15 cellular contexts compared by ENCODE assay signal in the genomic region with DNA sequence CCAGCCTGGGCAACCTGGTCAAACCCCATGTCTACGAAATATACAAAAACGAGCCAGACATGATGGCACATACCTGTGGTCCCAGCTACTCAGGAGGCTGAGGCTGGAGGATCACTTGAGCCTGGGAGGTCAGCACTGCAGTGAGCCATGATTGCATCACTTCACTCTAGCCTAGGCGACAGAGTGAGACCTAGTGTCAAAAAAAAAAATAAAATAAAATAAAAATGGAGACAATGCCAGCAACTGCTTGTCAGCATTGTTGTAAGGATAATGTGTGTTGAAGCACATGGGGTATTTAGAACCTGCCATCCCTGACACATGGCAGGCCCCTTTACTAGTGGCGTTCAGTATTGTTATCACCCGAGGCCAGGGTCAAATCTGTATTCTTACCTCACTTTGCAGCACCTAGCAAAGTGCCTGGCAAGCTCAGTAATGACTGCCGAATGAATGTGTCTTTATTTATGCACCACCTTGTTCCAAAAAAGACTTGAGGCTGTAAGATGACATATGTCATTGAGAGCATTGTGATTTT. TPM values are rescaled to one million over a fixed set of nuclear protein-coding genes. Genes with fewer than 3 reads are reported as not detected.
DNase-seq lines count a peak whose midpoint lies in the region; ATAC-seq, FAIRE-seq and TF ChIP-seq lines count a peak whose summit lies in the region.
"Had no signal": no experiment of that assay in that cellular context is flagged by ENCODE, and none has a peak within 500 bp of the region (broad histone marks: within the 10 kb centered on the region; RNA-seq: fewer than 3 reads in every experiment).

No MANE protein-coding gene starts in this region.

- H4K5ac ChIP-seq in H1 (ENCODE audit: insufficient read length, low read depth, low read length): no peak overlapping the region

- no peaks in the 10 kb centered on the region for H3K79me2 ChIP-seq in H1 (ENCODE audit: control insufficient read depth in 1 of 2, insufficient read depth in 2 of 2, low read length in 2 of 2)

- FAIRE-seq in H1 (lab: Jason Lieb, UNC): no peak
- FAIRE-seq: bronchial epithelial cell had no signal

- H3K56ac ChIP-seq in H1 (replicated peaks; ENCODE audit: insufficient read length, low read depth, low read length): no peak overlapping the region

- H3K27me3 Mint-ChIP-seq in T-cell: no peaks in the 10 kb centered on the region
- no peaks in the 10 kb centered on the region for H3K27me3 Mint-ChIP-seq in type B pancreatic cell

- no peak overlapping the region for H3K9ac ChIP-seq in H1 (replicated peaks in 1 of 4; ENCODE audit: extremely low read depth in 1 of 4, low read depth in 3 of 4, low read length in 3 of 4)

- no peak for TF ChIP-seq EP300 in H1 (IDR thresholded peaks at IDR 0.05; ENCODE audit: borderline replicate concordance in 1 of 2, low read depth in 2 of 2, low read length in 2 of 2)

- no peak overlapping the region for H2BK120ac ChIP-seq in H1 (replicated peaks; ENCODE audit: low read depth, low read length)

- H4K8ac ChIP-seq in H1 (ENCODE audit: extremely low read depth, insufficient read depth, low read length): no peak overlapping the region

- H3K14ac ChIP-seq in H1 (ENCODE audit: insufficient read length): no peak overlapping the region

- no peak for TF ChIP-seq RAD21 in H1 (IDR thresholded peaks at IDR 0.05 in 1 of 2, conservative IDR thresholded peaks at IDR 0.05 in 1 of 2; ENCODE audit: low read depth in 2 of 2, low read length in 2 of 2)

- H2AK5ac ChIP-seq in H1 (ENCODE audit: low read depth, low read length): 0 out of 2 replicates have a peak overlapping the region, but pooled peaks have one; percentile 8

- DNase-seq in Right ventricle myocardium superior (no peak), Right ventricle myocardium inferior (ENCODE audit: missing footprints) (no peak), T-cell (no peak), H1 (ENCODE audit: low read depth in 1 of 2, low spot score in 2 of 2) (no peak), type B pancreatic cell (ENCODE audit: extremely low spot score, unreplicated experiment) (no peak), AML-193 (lab: John Stamatoyannopoulos, UW) (no peak), HuH-7.5 (ENCODE audit: low spot score) (no peak)
- DNase-seq: foreskin keratinocyte, mammary epithelial cell, NCI-H1694, NCI-H446 treated with DMSO at 0.1 percent for 48 hours had no signal

- no peaks in the 10 kb centered on the region for H4K20me1 ChIP-seq in H1 (replicated peaks in 1 of 2; ENCODE audit: control insufficient read depth in 1 of 2, insufficient read depth in 2 of 2, low read length in 2 of 2)

- H3K36me3 ChIP-seq in H1 (ENCODE audit: control insufficient read depth in 2 of 4, insufficient read depth in 4 of 4, low read length in 3 of 4): no peaks in the 10 kb centered on the region

- peaks cover 27 to 49% (median 42%) of the 10 kb centered on the region in 3 donors for H3K4me1 Mint-ChIP-seq in T-cell
- peaks cover 37% of the 10 kb centered on the region for H3K4me1 Mint-ChIP-seq in type B pancreatic cell (ENCODE audit: unreplicated experiment)

- H3K36me3 Mint-ChIP-seq in T-cell (no peaks in the 10 kb centered on the region), type B pancreatic cell (no peaks in the 10 kb centered on the region)

- no peak overlapping the region; the same call in 1 of the 2 replicates for H2BK12ac ChIP-seq in H1 (ENCODE audit: low read depth, low read length)

- no peak overlapping the region for H2BK5ac ChIP-seq in H1 (ENCODE audit: low read depth, low read length)

- intact Hi-C loops in Right ventricle myocardium superior (cut with DNase I) (no loop called here), Right ventricle myocardium inferior (cut with DNase I) (loop anchor here (5.0 kb wide), 1 partner anchor 41 kb away; no protein-coding TSS in a partner anchor)

- TF ChIP-seq CTCF in H1 (IDR thresholded peaks at IDR 0.05; ENCODE audit: control extremely low read depth in 1 of 3, insufficient read depth in 1 of 3, low read depth in 1 of 3, low read length in 3 of 3) (no peak), type B pancreatic cell (conservative IDR thresholded peaks at IDR 0.05) (no peak)

- CTCF ChIA-PET in T-cell (lab: Charles Lee): interaction anchor here (0.5 to 1.3 kb wide), 5 partner anchors 16 to 328 kb away, joined by 3 to 6 read pairs (median 4); no protein-coding TSS in a partner anchor
- CTCF ChIA-PET in H1 (lab: Charles Lee; ENCODE audit: partially characterized antibody): interaction anchor here (1.1 to 2.8 kb wide), 3 partner anchors 12 to 30 kb away, joined by 3 to 15 read pairs (median 4); no protein-coding TSS in a partner anchor

- H2AFZ ChIP-seq in H1 (ENCODE audit: low read length): no peak overlapping the region

- H2BK20ac ChIP-seq in H1 (ENCODE audit: low read length): no peak overlapping the region

- no peaks in the 10 kb centered on the region for H3K9me3 ChIP-seq in H1 (ENCODE audit: insufficient read depth in 2 of 2, low read depth in 1 of 2, low read length in 1 of 2)

- H3K18ac ChIP-seq in H1 (ENCODE audit: extremely low read depth, low read length): no peak overlapping the region

- H3K4me1 ChIP-seq in H1 (replicated peaks in 1 of 4; ENCODE audit: control insufficient read depth in 3 of 4, insufficient read depth in 4 of 4, low read length in 3 of 4): peaks cover 0 to 13% (median 6%) of the 10 kb centered on the region in 4 experiments; a peak in 6 of 7 replicates
- H3K4me1 ChIP-seq: foreskin keratinocyte had no signal

- 0 out of 4 replicates have a peak overlapping the region, but pooled peaks of 1 of the 2 experiments have one; percentile 11 for H3K4me2 ChIP-seq in H1 (ENCODE audit: insufficient read depth in 1 of 2, low read depth in 2 of 2, low read length in 2 of 2)
- H3K4me2 ChIP-seq: smooth muscle cell had no signal

- no peak overlapping the region; the same call in 1 of the 2 replicates for H2BK15ac ChIP-seq in H1 (ENCODE audit: low read length)

- H3K4me3 ChIP-seq in H1 (ENCODE audit: extremely low read depth in 1 of 4, insufficient read depth in 2 of 4, low read depth in 3 of 4, low read length in 4 of 4): no peak overlapping the region
- H3K4me3 ChIP-seq: smooth muscle cell had no signal

- POLR2A ChIA-PET in T-cell (lab: Charles Lee): interaction anchor here in 1 of 2 donors (0.7 kb wide), 1 partner anchor 12 kb away, joined by 3 read pairs; no protein-coding TSS in a partner anchor
- POLR2A ChIA-PET in H1 (lab: Charles Lee; ENCODE audit: partially characterized antibody): interaction anchor here (1.2 kb wide), 1 partner anchor 221 kb away, joined by 3 read pairs; no protein-coding TSS in a partner anchor

- no peak overlapping the region for H3K23ac ChIP-seq in H1 (ENCODE audit: insufficient read length)

- peaks cover 0 to 5% (median 0%) of the 10 kb centered on the region in 4 experiments; a peak in 1 of 7 replicates for H3K27me3 ChIP-seq in H1 (replicated peaks in 1 of 4; ENCODE audit: control insufficient read depth in 3 of 4, extremely low read depth in 1 of 4, insufficient read depth in 3 of 4, low read length in 3 of 4)

- no peaks in the 10 kb centered on the region for H3K79me1 ChIP-seq in H1 (ENCODE audit: low read depth, low read length)

- no peak overlapping the region for H3K27ac ChIP-seq in H1 (ENCODE audit: low read depth, low read length)
- H3K27ac ChIP-seq: foreskin keratinocyte had no signal

- H3K27ac Mint-ChIP-seq in T-cell (peak overlapping the region; percentile 94), type B pancreatic cell (peak overlapping the region; percentile 55)

- 89% methylated on average over 6 of the region's 6 CpGs; no CpG with 5 or more reads in 1 of the 2 experiments for WGBS in H1 (ENCODE audit: extremely low coverage in 1 of 2, insufficient coverage in 1 of 2, insufficient read length in 1 of 2, insufficient replicate concordance in 2 of 2, low coverage in 1 of 2, low lambda C conversion rate in 2 of 2, missing lambda C conversion rate in 1 of 2), 2 experiments

- H3K9me3 Mint-ChIP-seq in T-cell (no peaks in the 10 kb centered on the region), type B pancreatic cell (no peaks in the 10 kb centered on the region)

- peak overlapping the region; percentile 60 to 79 (median 62) for H3K4me3 Mint-ChIP-seq in T-cell
- H3K4me3 Mint-ChIP-seq in type B pancreatic cell: no peak overlapping the region

- no peak overlapping the region for H3K4ac ChIP-seq in H1 (replicated peaks; ENCODE audit: insufficient read length, low read depth, low read length)

- no peak overlapping the region for H4K91ac ChIP-seq in H1 (replicated peaks; ENCODE audit: insufficient read length, low read length)

- TF ChIP-seq POLR2A in H1 (IDR thresholded peaks at IDR 0.05; ENCODE audit: control extremely low read depth in 1 of 2, low read depth in 2 of 2, low read length in 2 of 2): no peak

- H3K23me2 ChIP-seq in H1 (ENCODE audit: low read depth, low read length): no peaks in the 10 kb centered on the region; the same call in 1 of the 2 replicates

- ATAC-seq in Right ventricle myocardium superior (ENCODE audit: poor library complexity): peak; percentile 18
- no peak for ATAC-seq in Right ventricle myocardium inferior
- ATAC-seq in T-cell (replicated peaks in 1 of 4): no peak
- no peak for ATAC-seq in GM21825 (IDR thresholded peaks at IDR 0.05; ENCODE audit: unreplicated experiment)
- ATAC-seq: foreskin keratinocyte had no signal

RNA-seq across cellular contexts. Expression of a gene that starts 32.4 kb away (rescaled TPM):
- total RNA-seq in Right ventricle myocardium superior: not detected
- total RNA-seq in Right ventricle myocardium inferior: 0.08 TPM
- under 1 TPM in 2 of 5 donors, not detected in 3; 0.09 to 0.20 TPM for total RNA-seq in T-cell
- total RNA-seq in H1 (2021; fragmentation: NEBNext Ultra II Directional; extraction: Animal tissue kit (Norgen Biotek cat#: 25700)): 8.4 and 10.3 TPM in 2 replicates
- polyA plus RNA-seq in H1 (2011; rRNA removed): 4.0 and 6.9 TPM in 2 replicates
- polyA plus RNA-seq in H1 (2011; cell fraction: cytosol; rRNA removed): 4.8 TPM
- 21.4 TPM for polyA plus RNA-seq in H1 (2011; cell fraction: nucleus; rRNA removed)
- 5.1 to 11.2 TPM (median 9.5 TPM) in 4 replicates for polyA plus RNA-seq in H1 (2012, experiment 1 of 2)
- 6.3 TPM for polyA plus RNA-seq in H1 (2012, experiment 2 of 2)
- polyA plus RNA-seq in H1 (2013, experiment 1 of 2): 3.3 TPM
- 3.0 TPM for polyA plus RNA-seq in H1 (2013, experiment 2 of 2)
- polyA minus RNA-seq in H1 (2011; rRNA and poly(A)+ RNA removed): 8.8 and 10.1 TPM in 2 replicates
- polyA minus RNA-seq in H1 (2011; cell fraction: cytosol; rRNA and poly(A)+ RNA removed): 17.2 TPM
- polyA minus RNA-seq in H1 (2011; cell fraction: nucleus; rRNA and poly(A)+ RNA removed): 19.0 TPM
- total RNA-seq in type B pancreatic cell (ENCODE audit: low replicate concordance): 1.1 and 61.1 TPM in 2 replicates
- total RNA-seq: bronchial epithelial cell, foreskin keratinocyte, LHCN-M2 had no signal
- polyA plus RNA-seq: foreskin keratinocyte, mammary epithelial cell had no signal

RNA-seq across cellular contexts. Expression of a gene that starts 55.2 kb away (rescaled TPM):
- total RNA-seq in Right ventricle myocardium superior (20.3 TPM), Right ventricle myocardium inferior (21.6 TPM), T-cell (10 to 100 TPM; 18.6 to 26.9 (median 20.0) TPM), type B pancreatic cell (ENCODE audit: low replicate concordance) (51.1 and 56.7 TPM in 2 replicates)
- 105 and 106 TPM in 2 replicates for total RNA-seq in H1 (2021; fragmentation: NEBNext Ultra II Directional; extraction: Animal tissue kit (Norgen Biotek cat#: 25700))
- 16.8 and 29.7 TPM in 2 replicates for polyA plus RNA-seq in H1 (2011; rRNA removed)
- 53.3 TPM for polyA plus RNA-seq in H1 (2011; cell fraction: cytosol; rRNA removed)
- 63.8 TPM for polyA plus RNA-seq in H1 (2011; cell fraction: nucleus; rRNA removed)
- polyA plus RNA-seq in H1 (2012, experiment 1 of 2): 83.7 to 103 TPM (median 93.9 TPM) in 4 replicates
- polyA plus RNA-seq in H1 (2012, experiment 2 of 2): 5.3 TPM
- polyA plus RNA-seq in H1 (2013, experiment 1 of 2): 68.8 TPM
- polyA plus RNA-seq in H1 (2013, experiment 2 of 2): 67.2 TPM
- polyA minus RNA-seq in H1 (2011; rRNA and poly(A)+ RNA removed): 64.0 and 69.4 TPM in 2 replicates
- 61.0 TPM for polyA minus RNA-seq in H1 (2011; cell fraction: cytosol; rRNA and poly(A)+ RNA removed)
- polyA minus RNA-seq in H1 (2011; cell fraction: nucleus; rRNA and poly(A)+ RNA removed): 88.7 TPM
